ENCODE assay signal across 19 cellular contexts in genomic region chr17:31931781-31932180, GRCh38. TPM values are rescaled to one million over a fixed set of nuclear protein-coding genes. Genes with fewer than 3 reads are reported as not detected.
DNase-seq lines count a peak whose midpoint lies in the region; ATAC-seq, FAIRE-seq and TF ChIP-seq lines count a peak whose summit lies in the region.
"Had no signal": no experiment of that assay in that cellular context is flagged by ENCODE, and none has a peak within 500 bp of the region (broad histone marks: within the 10 kb centered on the region; RNA-seq: fewer than 3 reads in every experiment).

No MANE protein-coding gene starts in this region.

- no peaks in the 10 kb centered on the region for H3K36me3 Mint-ChIP-seq in activated T-cell treated with anti-CD3 and anti-CD28 coated beads, Interleukin-2, amount 50 U/mL, for 72 hours (ENCODE audit: insufficient read depth in 2 of 2)

- H3K9me2 ChIP-seq in Loucy (replicated peaks; ENCODE audit: low read depth, low read length) = no peaks in the 10 kb centered on the region

- ATAC-seq in DND-41 (ENCODE audit: insufficient read depth, low read depth) (no peak), GM19035 (IDR thresholded peaks at IDR 0.05; ENCODE audit: unreplicated experiment) (no peak)
- ATAC-seq in activated T-cell treated with anti-CD3 and anti-CD28 coated beads, Interleukin-2, amount 50 U/mL, for 72 hours (replicated peaks in 1 of 2) = no peak
- ATAC-seq: HCT116 had no signal

- no peak overlapping the region for H3K4me3 Mint-ChIP-seq in activated T-cell treated with anti-CD3 and anti-CD28 coated beads, Interleukin-2, amount 50 U/mL, for 72 hours

- no peak for FAIRE-seq in bronchial epithelial cell (lab: Jason Lieb, UNC)
- FAIRE-seq: D721Med had no signal

- H3K4me2 ChIP-seq in DND-41 (ENCODE audit: insufficient read depth, low read length) (no peak overlapping the region), Loucy (ENCODE audit: low read depth, low read length, poor library complexity, severe bottlenecking) (no peak overlapping the region)
- H3K4me2 ChIP-seq: PC-9 had no signal

- H3K4me1 ChIP-seq in DND-41 (ENCODE audit: insufficient read depth, low read length) = peaks cover 8% of the 10 kb centered on the region
- no peaks in the 10 kb centered on the region for H3K4me1 ChIP-seq in Loucy (ENCODE audit: insufficient read depth, low read length, poor library complexity, severe bottlenecking)
- H3K4me1 ChIP-seq in neuron (ENCODE audit: insufficient read depth, low read length) = no peaks in the 10 kb centered on the region
- H3K4me1 ChIP-seq: SJCRH30 had no signal

- no peaks in the 10 kb centered on the region for H3K9me3 ChIP-seq in DND-41 (ENCODE audit: insufficient read depth, low read length, severe bottlenecking)
- no peaks in the 10 kb centered on the region for H3K9me3 ChIP-seq in Loucy (ENCODE audit: insufficient read depth, low read depth, low read length)
- no peaks in the 10 kb centered on the region for H3K9me3 ChIP-seq in neuron (ENCODE audit: low read length)
- H3K9me3 ChIP-seq: SJCRH30 had no signal

- peaks cover 10% of the 10 kb centered on the region for H3K4me1 Mint-ChIP-seq in activated T-cell treated with anti-CD3 and anti-CD28 coated beads, Interleukin-2, amount 50 U/mL, for 72 hours (ENCODE audit: low read depth)

- H3K79me2 ChIP-seq in DND-41 (ENCODE audit: insufficient read depth, low read length) (no peaks in the 10 kb centered on the region), Loucy (ENCODE audit: insufficient read depth, low read length) (no peaks in the 10 kb centered on the region)

- no peaks in the 10 kb centered on the region for H3K27me3 Mint-ChIP-seq in activated T-cell treated with anti-CD3 and anti-CD28 coated beads, Interleukin-2, amount 50 U/mL, for 72 hours (ENCODE audit: low read depth)

- H3K9me3 Mint-ChIP-seq in activated T-cell treated with anti-CD3 and anti-CD28 coated beads, Interleukin-2, amount 50 U/mL, for 72 hours = no peaks in the 10 kb centered on the region

- H2AFZ ChIP-seq in DND-41 (ENCODE audit: low read depth, low read length) = peak overlapping the region; percentile 44
- peak overlapping the region; percentile 65 for H2AFZ ChIP-seq in Loucy (ENCODE audit: low read length)
- H2AFZ ChIP-seq in neuron (ENCODE audit: low read depth, low read length) = peak overlapping the region; percentile 16
- H2AFZ ChIP-seq: PC-9 had no signal

- no peak overlapping the region for H3K27ac Mint-ChIP-seq in activated T-cell treated with anti-CD3 and anti-CD28 coated beads, Interleukin-2, amount 50 U/mL, for 72 hours

- H3F3A ChIP-seq in Loucy (ENCODE audit: low read depth) = no peaks in the 10 kb centered on the region

- H3K9ac ChIP-seq in DND-41 (ENCODE audit: low read depth, low read length) (no peak overlapping the region), Loucy (ENCODE audit: low read depth, low read length, poor library complexity, severe bottlenecking) (no peak overlapping the region)

- no peak overlapping the region for H3K27ac ChIP-seq in DND-41 (ENCODE audit: low read length)
- H3K27ac ChIP-seq: PC-9, RWPE1, SJCRH30 had no signal

- H3K36me3 ChIP-seq in DND-41 (ENCODE audit: insufficient read depth, low read length) (no peaks in the 10 kb centered on the region), Loucy (ENCODE audit: insufficient read depth, low read length) (no peaks in the 10 kb centered on the region), bronchial epithelial cell (ENCODE audit: control insufficient read depth, insufficient read depth, low read length) (no peaks in the 10 kb centered on the region), neuron (ENCODE audit: insufficient read depth, low read length) (no peaks in the 10 kb centered on the region)
- H3K36me3 ChIP-seq: SJCRH30 had no signal

- DNase-seq in DND-41 (no peak), bronchial epithelial cell (ENCODE audit: low read depth) (peak; percentile 11), T-helper 9 cell (no peak)
- DNase-seq in activated T-cell treated with anti-CD3 and anti-CD28 coated beads, Interleukin-2, amount 50 U/mL, for 72 hours = no peak
- DNase-seq: C1 segment of cervical spinal cord, KBM-7, NCI-H1417 treated with DMSO at 0.1 percent for 48 hours, NCI-H187 treated with DMSO at 0.1 percent for 48 hours, NCI-H2227 treated with DMSO at 0.1 percent for 48 hours, NCI-H510A treated with DMSO at 0.1 percent for 48 hours, NCI-H82, PC-9, SJCRH30 had no signal

- H3K4me3 ChIP-seq in DND-41 (ENCODE audit: low read depth in 1 of 2, low read length in 2 of 2) = no peak overlapping the region
- no peak overlapping the region for H3K4me3 ChIP-seq in Loucy (ENCODE audit: low read length, poor library complexity, severe bottlenecking)
- no peak overlapping the region for H3K4me3 ChIP-seq in bronchial epithelial cell (ENCODE audit: low read depth, low read length)
- H3K4me3 ChIP-seq in neuron (ENCODE audit: low read length) = no peak overlapping the region
- H3K4me3 ChIP-seq: PC-9, SJCRH30 had no signal

- H3K27me3 ChIP-seq in DND-41 (ENCODE audit: insufficient read depth, low read length, poor library complexity) (no peaks in the 10 kb centered on the region), Loucy (ENCODE audit: insufficient read depth, low read length, poor library complexity, severe bottlenecking) (no peaks in the 10 kb centered on the region), bronchial epithelial cell (ENCODE audit: control insufficient read depth, insufficient read depth, low read length) (no peaks in the 10 kb centered on the region), neuron (ENCODE audit: insufficient read depth, low read length) (no peaks in the 10 kb centered on the region)
- H3K27me3 ChIP-seq: SJCRH30 had no signal

- H4K20me1 ChIP-seq in DND-41 (ENCODE audit: insufficient read depth, low read length) (no peaks in the 10 kb centered on the region), Loucy (ENCODE audit: insufficient read depth, low read length, poor library complexity, severe bottlenecking) (no peaks in the 10 kb centered on the region)

- no peak for TF ChIP-seq CTCF in DND-41 (IDR thresholded peaks at IDR 0.05; ENCODE audit: borderline replicate concordance, extremely low read depth, low read length, poor library complexity, severe bottlenecking)
- no peak for TF ChIP-seq CTCF in Loucy (conservative IDR thresholded peaks at IDR 0.05; ENCODE audit: low read length)
- TF ChIP-seq CTCF in bronchial epithelial cell (IDR thresholded peaks at IDR 0.05; ENCODE audit: insufficient read depth, low read length, severe bottlenecking) = no peak

RNA-seq across cellular contexts. Expression of gene SUZ12, which starts 5.0 kb away (rescaled TPM):
- total RNA-seq in bronchial epithelial cell = 17.4 and 20.5 TPM in 2 replicates
- total RNA-seq in activated T-cell treated with anti-CD3 and anti-CD28 coated beads, Interleukin-2, amount 50 U/mL, for 72 hours = 10 to 100 TPM; 58.7 to 66.3 TPM

RNA-seq across cellular contexts. Expression of gene UTP6, which starts 30.3 kb away (rescaled TPM):
- total RNA-seq in bronchial epithelial cell = 34.9 and 40.0 TPM in 2 replicates
- 100 to 1,000 TPM in 1 of 2 donors, 10 to 100 TPM in 1; 87.8 to 106 TPM for total RNA-seq in activated T-cell treated with anti-CD3 and anti-CD28 coated beads, Interleukin-2, amount 50 U/mL, for 72 hours
